Comparison of ENCODE assay signal across 25 cellular contexts in the genomic region with DNA sequence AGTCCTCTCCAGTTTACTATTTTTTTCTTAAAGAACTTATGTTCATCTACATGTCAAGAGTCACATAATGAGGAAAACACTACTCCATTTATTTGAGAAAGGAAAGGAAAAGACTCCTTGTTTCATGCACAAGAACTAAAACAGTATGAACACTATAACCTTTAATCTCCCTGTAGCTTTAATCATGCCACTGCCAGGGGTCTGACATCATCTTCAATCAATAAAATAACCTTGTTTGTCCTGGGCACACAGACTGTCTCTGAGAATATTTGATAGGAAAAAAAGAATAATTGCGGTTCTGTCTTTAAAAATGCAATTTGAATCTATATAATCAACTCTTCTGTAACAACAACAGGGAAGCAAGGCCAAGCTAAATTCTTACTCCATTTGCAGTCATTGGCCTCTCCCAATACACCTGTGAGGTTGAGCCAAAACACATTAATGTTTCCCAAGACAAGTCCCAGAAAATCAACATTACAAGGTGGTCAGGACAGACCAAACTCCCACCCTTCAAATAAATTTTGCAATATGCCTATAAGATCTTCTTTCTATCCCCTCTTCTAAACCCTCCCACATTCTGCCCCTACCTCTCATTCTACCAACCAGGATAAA.
"Had no signal": no experiment of that assay in that cellular context is flagged by ENCODE, and none has a peak within 500 bp of the region (broad histone marks: within the 10 kb centered on the region; RNA-seq: fewer than 3 reads in every experiment).

No MANE protein-coding gene starts in this region.

- H3K27me3 ChIP-seq: Peyer's patch, SJSA1 had no signal

- H3K27ac ChIP-seq: breast epithelium, KMS-11, Peyer's patch, RWPE1, SJSA1 had no signal

- H3K4me3 ChIP-seq: breast epithelium, Peyer's patch, SJSA1 had no signal

- H3K9me3 ChIP-seq: breast epithelium, Peyer's patch, SJSA1 had no signal

- H3K4me1 ChIP-seq: breast epithelium, Peyer's patch, SJSA1 had no signal

- H3K4me2 ChIP-seq: KMS-11 had no signal

- DNase-seq: activated CD4-positive, alpha-beta T cell treated with anti-CD3 and anti-CD28 coated beads, Interleukin-2, amount 10 ng/mL, durations not matched to agents 24 days and 14 days; activated CD4-positive, alpha-beta T cell treated with anti-CD3 and anti-CD28 coated beads, Interleukin-2, amount 50 U/mL, for 48 hours; activated CD4-positive, CD25-positive, alpha-beta regulatory T cell treated with anti-CD3 and anti-CD28 coated beads, Interleukin-2, amount 50 U/mL, for 72 hours; activated gamma-delta T cell; activated naive CD4-positive, alpha-beta T cell treated with anti-CD3 and anti-CD28 coated beads, Interleukin-2, amount 10 ng/mL, durations not matched to agents 7 days and 5 days; activated naive CD8-positive, alpha-beta T cell treated with anti-CD3 and anti-CD28 coated beads for 36 hours; activated T-cell treated with anti-CD3 and anti-CD28 coated beads, Interleukin-2, amount 50 U/mL, for 48 hours; caudate nucleus; NCI-H1092; NCI-H1417; NCI-H1694 treated with DMSO at 0.1 percent for 48 hours; NCI-H2029 treated with DMSO at 0.1 percent for 48 hours; NCI-H345; NCI-H510A; NCI-H69; Peyer's patch; Right ventricle myocardium superior; T-helper 17 cell; T-helper 9 cell had no signal

- ATAC-seq: activated T-helper 17 cell treated with anti-CD3 and anti-CD28 coated beads, Interleukin-2, amount 50 U/mL, for 72 hours; T-helper 17 cell; WTC11 had no signal

- H3K36me3 ChIP-seq: breast epithelium, Peyer's patch, SJSA1 had no signal

- H3K9ac ChIP-seq: KMS-11 had no signal
